In genomic region chr9:80074439-80074838, GRCh38 we compare ENCODE assay signal across 27 cellular contexts.
DNase-seq lines count a peak whose midpoint lies in the region; ATAC-seq and TF ChIP-seq lines count a peak whose summit lies in the region.
"Had no signal": no experiment of that assay in that cellular context is flagged by ENCODE, and none has a peak within 500 bp of the region (broad histone marks: within the 10 kb centered on the region; RNA-seq: fewer than 3 reads in every experiment).

No MANE protein-coding gene starts in this region.

- H2AFZ ChIP-seq in ACC112 (ENCODE audit: low read length, unreplicated experiment) (peak overlapping the region; percentile 25), parathyroid adenoma (peak overlapping the region; percentile 41)

- H3K9me3 Mint-ChIP-seq in chondrocyte (ENCODE audit: low read depth) = peaks cover 2% of the 10 kb centered on the region
- H3K9me3 Mint-ChIP-seq: activated naive CD4-positive, alpha-beta T cell treated with anti-CD3 and anti-CD28 coated beads for 36 hours; activated T-cell treated with anti-CD3 and anti-CD28 coated beads, Interleukin-2, amount 50 U/mL, for 4 hours; naive B cell; stimulated activated naive CD8-positive, alpha-beta T cell treated with anti-CD3 and anti-CD28 coated beads, Interleukin-15, amount 100 ng/mL, for 72 hours had no signal

- 44% methylated on average over 5 of the region's 5 CpGs for WGBS in suprapubic skin

- peak; percentile 93 for DNase-seq in LNCaP clone FGC (ENCODE audit: low read depth)
- peak; percentile 98 for DNase-seq in cerebellar cortex (ENCODE audit: low spot score)
- no peak for DNase-seq in suprapubic skin (ENCODE audit: low spot score in 2 of 2)
- DNase-seq in brain microvascular endothelial cell = no peak
- DNase-seq in chondrocyte (ENCODE audit: low spot score) = no peak
- DNase-seq: activated CD4-positive, CD25-positive, alpha-beta regulatory T cell treated with anti-CD3 and anti-CD28 coated beads, Interleukin-2, amount 50 U/mL, for 72 hours; activated CD8-positive, alpha-beta T cell treated with anti-CD3 and anti-CD28 coated beads, Interleukin-2, amount 10 ng/mL, durations not matched to agents 7 days and 5 days; activated naive CD4-positive, alpha-beta T cell treated with anti-CD3 and anti-CD28 coated beads for 36 hours; activated T-cell treated with anti-CD3 and anti-CD28 coated beads, Interleukin-2, amount 50 U/mL, for 4 hours; amygdala; effector CD8-positive, alpha-beta T cell; GOT3; mesendoderm; naive B cell; NCI-H1417 treated with DMSO at 0.1 percent for 48 hours; NCI-H2107; NCI-H524 treated with DMSO at 0.1 percent for 48 hours; nucleus accumbens; right lobe of liver; stimulated activated naive CD8-positive, alpha-beta T cell treated with anti-CD3 and anti-CD28 coated beads, Interleukin-15, amount 100 ng/mL, for 72 hours; T1000 had no signal

- no peaks in the 10 kb centered on the region for H3K36me3 Mint-ChIP-seq in chondrocyte (ENCODE audit: low read depth)
- H3K36me3 Mint-ChIP-seq: naive B cell, type B pancreatic cell had no signal

- H3K4me3 ChIP-seq in ACC112 (ENCODE audit: low read depth, low read length) = no peak overlapping the region
- no peak overlapping the region for H3K4me3 ChIP-seq in LNCaP clone FGC (ENCODE audit: low read depth, low read length)
- no peak overlapping the region for H3K4me3 ChIP-seq in parathyroid adenoma (ENCODE audit: low read depth, low read length)
- no peak overlapping the region for H3K4me3 ChIP-seq in suprapubic skin
- no peak overlapping the region for H3K4me3 ChIP-seq in brain microvascular endothelial cell (ENCODE audit: low read depth, low read length)
- H3K4me3 ChIP-seq: esophagus muscularis mucosa, right lobe of liver had no signal

- H3K27ac ChIP-seq in ACC112 (ENCODE audit: low read depth, low read length) = no peak overlapping the region
- peak overlapping the region; percentile 69 for H3K27ac ChIP-seq in parathyroid adenoma
- no peak overlapping the region for H3K27ac ChIP-seq in suprapubic skin
- no peak overlapping the region for H3K27ac ChIP-seq in brain microvascular endothelial cell
- H3K27ac ChIP-seq: HL-60, right lobe of liver had no signal

- TF ChIP-seq CTCF in LNCaP clone FGC (IDR thresholded peaks at IDR 0.05; ENCODE audit: control insufficient read depth, extremely low read depth, insufficient read depth) = no peak
- TF ChIP-seq CTCF in parathyroid adenoma (IDR thresholded peaks at IDR 0.05) = no peak
- no peak for TF ChIP-seq CTCF in suprapubic skin (IDR thresholded peaks at IDR 0.05)
- TF ChIP-seq CTCF in brain microvascular endothelial cell (IDR thresholded peaks at IDR 0.05; ENCODE audit: low read depth, low read length, missing control alignments) = no peak
- TF ChIP-seq CTCF in chondrocyte (IDR thresholded peaks at IDR 0.05) = no peak

- H3K9ac ChIP-seq in parathyroid adenoma = no peak overlapping the region

- no peak for TF ChIP-seq POLR2A in suprapubic skin (IDR thresholded peaks at IDR 0.05)

- H3K4me3 Mint-ChIP-seq in chondrocyte (ENCODE audit: unreplicated experiment) = no peak overlapping the region
- H3K4me3 Mint-ChIP-seq: activated CD8-positive, alpha-beta T cell treated with anti-CD3 and anti-CD28 coated beads, Interleukin-2, amount 10 ng/mL, durations not matched to agents 7 days and 5 days; activated naive CD4-positive, alpha-beta T cell treated with anti-CD3 and anti-CD28 coated beads for 36 hours; activated T-cell treated with anti-CD3 and anti-CD28 coated beads, Interleukin-2, amount 50 U/mL, for 4 hours; naive B cell; stimulated activated naive CD8-positive, alpha-beta T cell treated with anti-CD3 and anti-CD28 coated beads, Interleukin-15, amount 100 ng/mL, for 72 hours; type B pancreatic cell had no signal

- in situ Hi-C loops in brain microvascular endothelial cell (cut with HindIII; ENCODE audit: low pct_ligation_motif_present, low sequenced_read_pairs) = no loop called here

- H3K4me2 ChIP-seq in parathyroid adenoma (ENCODE audit: low read length) = no peak overlapping the region

- no peak for TF ChIP-seq EP300 in suprapubic skin (IDR thresholded peaks at IDR 0.05)

- H3K9me3 ChIP-seq in parathyroid adenoma (ENCODE audit: control insufficient read depth, low read length) (no peaks in the 10 kb centered on the region), suprapubic skin (no peaks in the 10 kb centered on the region)
- H3K9me3 ChIP-seq: esophagus muscularis mucosa, right lobe of liver had no signal

- ATAC-seq in GM18870 (IDR thresholded peaks at IDR 0.05; ENCODE audit: unreplicated experiment) = no peak
- ATAC-seq: activated CD8-positive, alpha-beta T cell treated with anti-CD3 and anti-CD28 coated beads, Interleukin-2, amount 10 ng/mL, durations not matched to agents 7 days and 5 days; activated T-cell treated with anti-CD3 and anti-CD28 coated beads, Interleukin-2, amount 50 U/mL, for 4 hours; right lobe of liver; stimulated activated naive CD8-positive, alpha-beta T cell treated with anti-CD3 and anti-CD28 coated beads, Interleukin-15, amount 100 ng/mL, for 72 hours had no signal

- no peaks in the 10 kb centered on the region for H3K27me3 ChIP-seq in ACC112 (ENCODE audit: insufficient read depth, low read length)
- no peaks in the 10 kb centered on the region for H3K27me3 ChIP-seq in parathyroid adenoma (ENCODE audit: control insufficient read depth, insufficient read depth, low read length)
- H3K27me3 ChIP-seq in suprapubic skin = no peaks in the 10 kb centered on the region
- no peaks in the 10 kb centered on the region for H3K27me3 ChIP-seq in brain microvascular endothelial cell (replicated peaks)
- H3K27me3 ChIP-seq: esophagus muscularis mucosa, right lobe of liver had no signal

- H3K4me1 Mint-ChIP-seq in chondrocyte (ENCODE audit: low read depth) = peaks cover 9% of the 10 kb centered on the region

- H3K36me3 ChIP-seq in ACC112 (ENCODE audit: insufficient read depth, low read length) (no peaks in the 10 kb centered on the region), parathyroid adenoma (ENCODE audit: control insufficient read depth, insufficient read depth, low read length) (no peaks in the 10 kb centered on the region), suprapubic skin (no peaks in the 10 kb centered on the region), brain microvascular endothelial cell (replicated peaks) (no peaks in the 10 kb centered on the region)
- H3K36me3 ChIP-seq: esophagus muscularis mucosa, right lobe of liver had no signal

- H3K4me1 ChIP-seq in ACC112 (ENCODE audit: control insufficient read depth, insufficient read depth, low read length, unreplicated experiment) (no peaks in the 10 kb centered on the region), parathyroid adenoma (peaks cover 9% of the 10 kb centered on the region), suprapubic skin (peaks cover 4% of the 10 kb centered on the region)
- H3K4me1 ChIP-seq: right lobe of liver had no signal

- H3K27me3 Mint-ChIP-seq in chondrocyte (ENCODE audit: low read depth) = no peaks in the 10 kb centered on the region
- H3K27me3 Mint-ChIP-seq: naive B cell; stimulated activated naive CD8-positive, alpha-beta T cell treated with anti-CD3 and anti-CD28 coated beads, Interleukin-15, amount 100 ng/mL, for 72 hours had no signal

- no peak overlapping the region for H3K27ac Mint-ChIP-seq in chondrocyte (ENCODE audit: unreplicated experiment)
- H3K27ac Mint-ChIP-seq: activated CD8-positive, alpha-beta T cell treated with anti-CD3 and anti-CD28 coated beads, Interleukin-2, amount 10 ng/mL, durations not matched to agents 7 days and 5 days; activated naive CD4-positive, alpha-beta T cell treated with anti-CD3 and anti-CD28 coated beads for 36 hours; naive B cell; stimulated activated naive CD8-positive, alpha-beta T cell treated with anti-CD3 and anti-CD28 coated beads, Interleukin-15, amount 100 ng/mL, for 72 hours; type B pancreatic cell had no signal

- no peaks in the 10 kb centered on the region for H3K79me2 ChIP-seq in ACC112 (ENCODE audit: control insufficient read depth, insufficient read depth, low read length, unreplicated experiment)
- H3K79me2 ChIP-seq in parathyroid adenoma = no peaks in the 10 kb centered on the region

Comparison
In these comparisons a context has a peak if more than half of its experiments do, and no peak if none do; other contexts are left out.
1. DNase-seq: peak in LNCaP clone FGC (single experiment) and cerebellar cortex (single experiment); none in suprapubic skin (0 of 2), brain microvascular endothelial cell (single experiment) and chondrocyte (single experiment).